In the genomic region with DNA sequence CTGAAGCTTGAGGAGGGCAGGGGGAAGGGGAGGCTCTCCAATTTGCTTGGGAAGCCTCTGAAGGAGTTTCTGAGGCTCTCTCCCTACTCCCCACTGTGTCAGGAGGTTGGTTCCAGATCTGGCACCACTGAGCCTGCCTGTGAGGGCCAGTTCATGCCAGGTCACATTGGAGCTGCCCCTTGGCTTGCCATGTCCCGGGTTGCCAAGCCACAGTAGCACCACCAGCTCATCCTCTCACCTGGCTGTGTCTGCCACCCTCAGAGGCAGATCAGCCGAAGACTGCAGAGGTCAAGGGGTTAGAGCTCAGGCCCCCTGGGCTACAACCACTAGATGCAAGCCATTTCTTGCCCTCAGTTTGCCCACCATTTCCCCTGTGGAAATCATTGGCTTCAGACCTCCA, we compare ENCODE assay signal across 22 cellular contexts. TPM values are rescaled to one million over a fixed set of nuclear protein-coding genes. Genes with fewer than 3 reads are reported as not detected.
DNase-seq lines count a peak whose midpoint lies in the region; ATAC-seq, FAIRE-seq and TF ChIP-seq lines count a peak whose summit lies in the region.
"Had no signal": no experiment of that assay in that cellular context is flagged by ENCODE, and none has a peak within 500 bp of the region (broad histone marks: within the 10 kb centered on the region; RNA-seq: fewer than 3 reads in every experiment).

No MANE protein-coding gene starts in this region.

- no peaks in the 10 kb centered on the region for H3K79me1 ChIP-seq in neuronal stem cell (ENCODE audit: low read depth, low read length)

- no peak overlapping the region for H4K8ac ChIP-seq in neuronal stem cell (ENCODE audit: low read depth, low read length)

- no peaks in the 10 kb centered on the region for H3K9me1 ChIP-seq in K562 (ENCODE audit: control insufficient read depth, insufficient read depth, low read length)

- peak overlapping the region; percentile 59 for H3K23ac ChIP-seq in neuronal stem cell (ENCODE audit: low read depth, low read length, poor library complexity)

- ATAC-seq in heart right ventricle (no peak), Right ventricle myocardium inferior (no peak), K562 (no peak), gastrocnemius medialis (no peak), GM21717 (IDR thresholded peaks at IDR 0.05; ENCODE audit: unreplicated experiment) (no peak), GM18498 (IDR thresholded peaks at IDR 0.05; ENCODE audit: unreplicated experiment) (no peak)
- ATAC-seq: GM23338, HCT116 had no signal

- FAIRE-seq in K562 (lab: Jason Lieb, UNC), result no peak
- FAIRE-seq: D721Med, G401.6, GM12891, GM18507, HTR-8/SVneo had no signal

- H3K4ac ChIP-seq in neuronal stem cell (ENCODE audit: low read length), result no peak overlapping the region

- 49 to 55% methylated on average over 2 of the region's 2 CpGs for WGBS in heart right ventricle, 2 donors
- 64% methylated on average over 2 of the region's 2 CpGs for WGBS in K562 (ENCODE audit: insufficient coverage, low coverage, missing lambda C conversion rate)
- no CpG with 5 or more reads among the region's 2 CpGs for WGBS in neuronal stem cell (ENCODE audit: extremely low coverage in 2 of 2, insufficient read length in 2 of 2, insufficient replicate concordance in 1 of 2), 2 donors

- in situ Hi-C loops in K562 (cut with MboI) (no loop called here), gastrocnemius medialis (cut with MboI; ENCODE audit: low sequenced_read_pairs in 4 of 4) (no loop called here)

- TF ChIP-seq POLR2A in K562 (conservative IDR thresholded peaks at IDR 0.05) (no peak), gastrocnemius medialis (IDR thresholded peaks at IDR 0.05) (no peak)

- H3K9me3 ChIP-seq in heart right ventricle, result no peaks in the 10 kb centered on the region
- H3K9me3 ChIP-seq in K562 (replicated peaks; ENCODE audit: control insufficient read depth, insufficient read depth, low read depth, low read length), result no peaks in the 10 kb centered on the region
- H3K9me3 ChIP-seq in neuronal stem cell (replicated peaks in 1 of 2; ENCODE audit: control insufficient read depth in 2 of 2, insufficient read depth in 1 of 2, low read depth in 1 of 2, low read length in 2 of 2), result no peaks in the 10 kb centered on the region
- no peaks in the 10 kb centered on the region for H3K9me3 ChIP-seq in gastrocnemius medialis
- H3K9me3 ChIP-seq: BE2C, Caco-2 had no signal

- POLR2A ChIA-PET in K562 (lab: Yijun Ruan, JAX), result interaction anchor here (0.6 to 1.7 kb wide), 11 partner anchors 8 to 83 kb away, joined by 3 to 9 read pairs (median 3); no protein-coding TSS in a partner anchor

- no peaks in the 10 kb centered on the region for H3K36me3 ChIP-seq in heart right ventricle
- H3K36me3 ChIP-seq in K562 (ENCODE audit: control insufficient read depth, insufficient read depth, low read length), result peaks cover 5% of the 10 kb centered on the region; the same call in 2 of the 3 replicates
- H3K36me3 ChIP-seq in neuronal stem cell (replicated peaks in 1 of 2; ENCODE audit: control insufficient read depth in 2 of 2, insufficient read depth in 2 of 2, low read length in 2 of 2), result no peaks in the 10 kb centered on the region
- H3K36me3 ChIP-seq in gastrocnemius medialis, result no peaks in the 10 kb centered on the region
- H3K36me3 ChIP-seq: BE2C had no signal

- intact Hi-C loops in heart right ventricle (cut with DNase I), result loop anchor here in 1 of 10 donors (10.0 kb wide), 1 partner anchor 87 kb away; no protein-coding TSS in a partner anchor
- intact Hi-C loops in Right ventricle myocardium inferior (cut with DNase I), result loop anchor here (5.0 kb wide), 1 partner anchor 60 kb away; no protein-coding TSS in a partner anchor
- intact Hi-C loops in K562 (cut with micrococcal nuclease), result loop anchor here (5.0 kb wide), 1 partner anchor 85 kb away; no protein-coding TSS in a partner anchor
- intact Hi-C loops in gastrocnemius medialis (cut with DNase I; ENCODE audit: low total_unique reads), result loop anchor here (5.0 kb wide), 1 partner anchor 85 kb away; no protein-coding TSS in a partner anchor

- CTCF ChIA-PET in K562 (lab: Yijun Ruan, JAX; ENCODE audit: low intra/inter-chr PET ratio), result no interaction called here

- DNase-seq in heart right ventricle (no peak), Right ventricle myocardium inferior (ENCODE audit: missing footprints) (no peak), K562 (ENCODE audit: extremely low read depth in 1 of 4, low spot score in 3 of 4) (no peak), neuronal stem cell (ENCODE audit: low spot score) (no peak), gastrocnemius medialis (peak in 1 of 2 donors; percentile 57)
- DNase-seq: BE2C; Caco-2; CD4-positive, alpha-beta T cell; H7; HFFc6; IMR-90 had no signal

- H3K79me2 ChIP-seq in K562 (ENCODE audit: control insufficient read depth, insufficient read depth, low read length), result peaks cover 39% of the 10 kb centered on the region

- no peak for TF ChIP-seq EP300 in K562 (IDR thresholded peaks at IDR 0.05; ENCODE audit: low read length)

- peak overlapping the region in 4 of 10 donors; percentile 43 to 62 (median 60) for H3K4me3 ChIP-seq in heart right ventricle
- no peak overlapping the region for H3K4me3 ChIP-seq in K562
- H3K4me3 ChIP-seq in neuronal stem cell (ENCODE audit: low read length in 2 of 2), result no peak overlapping the region
- H3K4me3 ChIP-seq in gastrocnemius medialis, result peak overlapping the region in 1 of 4 donors; percentile 69
- H3K4me3 ChIP-seq: GM23338 had no signal

- no peak overlapping the region for H2BK12ac ChIP-seq in neuronal stem cell (ENCODE audit: low read length)

- H2AFZ ChIP-seq in K562 (ENCODE audit: low read depth, low read length), result no peak overlapping the region
- no peak overlapping the region for H2AFZ ChIP-seq in neuronal stem cell (ENCODE audit: low read length)
- H2AFZ ChIP-seq: GM23338 had no signal

- no peak for TF ChIP-seq RAD21 in K562 (CRISPR knock-in tag; conservative IDR thresholded peaks at IDR 0.05 in 1 of 2, IDR thresholded peaks at IDR 0.05 in 1 of 2)

- TF ChIP-seq CTCF in heart right ventricle (IDR thresholded peaks at IDR 0.05), result no peak
- TF ChIP-seq CTCF in K562 (IDR thresholded peaks at IDR 0.05 in 2 of 3, conservative IDR thresholded peaks at IDR 0.05 in 1 of 3; ENCODE audit: insufficient read depth in 2 of 3, low read depth in 1 of 3, low read length in 3 of 3), result no peak
- no peak for TF ChIP-seq CTCF in gastrocnemius medialis (IDR thresholded peaks at IDR 0.05 in 4 of 5, conservative IDR thresholded peaks at IDR 0.05 in 1 of 5)

- no peak overlapping the region for H3K14ac ChIP-seq in neuronal stem cell (ENCODE audit: low read length)

- no peak overlapping the region for H4K91ac ChIP-seq in neuronal stem cell (ENCODE audit: low read depth, low read length, poor library complexity)

- H3K4me1 ChIP-seq in heart right ventricle (peaks cover 0 to 98% (median 48%) of the 10 kb centered on the region in 9 donors), K562 (replicated peaks in 1 of 2; ENCODE audit: control insufficient read depth in 2 of 2, insufficient read depth in 2 of 2, low read length in 2 of 2) (peaks cover 42 to 55% of the 10 kb centered on the region in 2 experiments), neuronal stem cell (ENCODE audit: control insufficient read depth in 2 of 2, insufficient read depth in 1 of 2, low read depth in 1 of 2, low read length in 2 of 2) (peaks cover 0 to 25% of the 10 kb centered on the region in 2 donors), gastrocnemius medialis (peaks cover 78 to 84% of the 10 kb centered on the region in 2 donors)
- H3K4me1 ChIP-seq: BE2C, Caco-2 had no signal

- H3K18ac ChIP-seq in neuronal stem cell (ENCODE audit: low read length), result no peak overlapping the region

- H2AK5ac ChIP-seq in neuronal stem cell (ENCODE audit: low read depth, low read length), result no peak overlapping the region

- no peak overlapping the region for H2BK120ac ChIP-seq in neuronal stem cell (ENCODE audit: low read depth, low read length)

- no peak overlapping the region for H2BK5ac ChIP-seq in neuronal stem cell (ENCODE audit: low read length)

- no peaks in the 10 kb centered on the region for H4K20me1 ChIP-seq in K562 (replicated peaks; ENCODE audit: control insufficient read depth, insufficient read depth, low read length)

- H3K27me3 ChIP-seq in heart right ventricle (no peaks in the 10 kb centered on the region), K562 (ENCODE audit: control insufficient read depth in 2 of 2, insufficient read depth in 2 of 2, low read length in 2 of 2) (no peaks in the 10 kb centered on the region), neuronal stem cell (ENCODE audit: control insufficient read depth in 3 of 3, insufficient read depth in 3 of 3, low read depth in 1 of 3, low read length in 3 of 3) (no peaks in the 10 kb centered on the region), gastrocnemius medialis (no peaks in the 10 kb centered on the region)
- H3K27me3 ChIP-seq: BE2C had no signal

- H3K9ac ChIP-seq in K562 (ENCODE audit: insufficient read depth in 1 of 2, low read depth in 2 of 2, low read length in 2 of 2) (peak overlapping the region; percentile 73 to 90; a peak in 3 of 4 replicates), neuronal stem cell (ENCODE audit: low read depth, low read length, poor library complexity) (no peak overlapping the region)

- BruUV-seq in K562 (replicated peaks; lab: Mats Ljungman, UMichigan), result no TSS peak

- no peak overlapping the region for H3K4me2 ChIP-seq in K562 (ENCODE audit: insufficient read depth, low read length)
- no peak overlapping the region for H3K4me2 ChIP-seq in neuronal stem cell (ENCODE audit: insufficient read depth, low read length, poor library complexity, severe bottlenecking)
- H3K4me2 ChIP-seq: GM23338 had no signal

- H3K27ac ChIP-seq in heart right ventricle (peak overlapping the region in 6 of 10 donors; percentile 15 to 98 (median 95)), K562 (ENCODE audit: extremely low read depth, low read depth, low read length) (no peak overlapping the region), neuronal stem cell (replicated peaks; ENCODE audit: low read length) (no peak overlapping the region), gastrocnemius medialis (peak overlapping the region; percentile 95 to 100 (median 96))
- H3K27ac ChIP-seq: C4-2B had no signal

- H2BK15ac ChIP-seq in neuronal stem cell (ENCODE audit: low read length), result no peak overlapping the region

RNA-seq across cellular contexts. Expression of a gene that starts 3.1 kb away (rescaled TPM):
- total RNA-seq in heart right ventricle (100 to 1,000 TPM in 9 of 10 donors, 10 to 100 TPM in 1; 56.0 to 225 (median 180) TPM), Right ventricle myocardium inferior (108 TPM), K562 (2014; rRNA removed) (1.1 and 1.7 TPM in 2 replicates), K562 (2014; rRNA removed; fragmentation: Illumina TruSeq; extraction: Trizol) (1.7 and 2.2 TPM in 2 replicates), K562 (2015; rRNA removed; fragmentation: Illumina TruSeq; extraction: Trizol) (1.5 and 2.4 TPM in 2 replicates), K562 (2021) (4.5 and 4.9 TPM in 2 replicates), gastrocnemius medialis (100 to 1,000 TPM in 1 of 4 donors, 10 to 100 TPM in 3; 26.5 to 208 (median 69.6) TPM)
- polyA plus RNA-seq in heart right ventricle (10 to 100 TPM in 1 of 2 donors, 1 to 10 TPM in 1; 3.6 to 23.0 TPM), K562 (2011; rRNA removed) (0.89 and 1.0 TPM in 2 replicates), K562 (2014; fragmentation: Illumina TruSeq; extraction: Trizol) (2.1 and 2.5 TPM in 2 replicates), K562 (2014; fragmentation: Nextera tagmentation; extraction: Ambion mirVana) (under 1 TPM; 0.06 to 0.30 TPM), K562 (2014; rRNA removed) (1.1 and 1.3 TPM in 2 replicates)
- 9.0 and 13.8 TPM in 2 replicates for total RNA-seq in K562 (2011; cell fraction: chromatin; rRNA removed; ENCODE audit: low replicate concordance)
- 5.0 and 7.8 TPM in 2 replicates for total RNA-seq in K562 (2011; cell fraction: nucleolus; rRNA removed)
- total RNA-seq in K562 (2011; cell fraction: nucleoplasm; rRNA removed), result 6.0 and 7.1 TPM in 2 replicates
- 0.71 and 1.0 TPM in 2 replicates for polyA plus RNA-seq in K562 (2011; cell fraction: cytosol; rRNA removed)
- polyA plus RNA-seq in K562 (2011; cell fraction: nucleus; rRNA removed), result 2.5 and 5.7 TPM in 2 replicates
- polyA plus RNA-seq in K562 (2012), result 2.2 TPM in 2 replicates
- polyA minus RNA-seq in K562 (2011; rRNA and poly(A)+ RNA removed), result 3.6 TPM in 2 replicates
- polyA minus RNA-seq in K562 (2011; cell fraction: cytosol; rRNA and poly(A)+ RNA removed), result 2.8 and 3.1 TPM in 2 replicates
- polyA minus RNA-seq in K562 (2011; cell fraction: nucleus; rRNA and poly(A)+ RNA removed), result 5.8 and 7.6 TPM in 2 replicates
- 0.01 TPM for polyA plus RNA-seq in neuronal stem cell (2013, experiment 1 of 2)
- 0.03 TPM for polyA plus RNA-seq in neuronal stem cell (2013, experiment 2 of 2)
- total RNA-seq: A172; Caco-2; CD4-positive, alpha-beta T cell; GM23338; H7; HFFc6; IMR-90 had no signal
- polyA plus RNA-seq: GM23338, IMR-90 had no signal

Comparison
In these comparisons a context has a peak if more than half of its experiments do, and no peak if none do; other contexts are left out.
1. H3K27ac ChIP-seq: peak in heart right ventricle (6 of 10) and gastrocnemius medialis (4 of 4); none in K562 (single experiment) and neuronal stem cell (single experiment).